17 cellular contexts compared by ENCODE assay signal in the genomic region with DNA sequence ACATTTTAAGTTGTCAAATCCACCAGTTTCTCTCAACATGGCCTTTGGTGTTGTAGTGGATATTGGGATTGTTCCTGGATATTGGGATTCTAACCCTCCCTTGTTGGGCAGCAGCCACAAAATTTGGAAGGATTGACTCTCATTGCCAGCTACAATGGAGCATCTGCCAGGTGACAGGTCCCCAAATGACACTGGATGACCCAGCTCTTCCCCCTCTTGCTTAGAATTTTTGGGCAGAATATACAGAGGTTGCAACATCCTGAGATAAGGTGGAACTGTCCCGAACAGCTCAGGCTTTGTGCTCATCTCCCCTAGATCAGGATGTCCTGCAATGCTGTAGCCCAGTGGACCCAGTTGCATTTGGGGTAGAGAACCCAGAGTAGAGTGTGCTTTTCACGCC. TPM values are rescaled to one million over a fixed set of nuclear protein-coding genes. Genes with fewer than 3 reads are reported as not detected.
DNase-seq lines count a peak whose midpoint lies in the region; ATAC-seq and TF ChIP-seq lines count a peak whose summit lies in the region.
"Had no signal": no experiment of that assay in that cellular context is flagged by ENCODE, and none has a peak within 500 bp of the region (broad histone marks: within the 10 kb centered on the region; RNA-seq: fewer than 3 reads in every experiment).

No MANE protein-coding gene starts in this region.

- H3K9me3 ChIP-seq in BLaER1 (peaks cover 29% of the 10 kb centered on the region), right lobe of liver (no peaks in the 10 kb centered on the region)

- H3K36me3 ChIP-seq in BLaER1 (peaks cover 10% of the 10 kb centered on the region; the same call in 1 of the 2 replicates), right lobe of liver (no peaks in the 10 kb centered on the region)

- peak overlapping the region; percentile 51 for H3K4me2 ChIP-seq in BLaER1

- peaks cover 5 to 16% (median 9%) of the 10 kb centered on the region in 7 donors for H3K9me3 Mint-ChIP-seq in CD14-positive monocyte
- H3K9me3 Mint-ChIP-seq in activated T-helper 17 cell treated with anti-CD3 and anti-CD28 coated beads, Interleukin-2, amount 50 U/mL, for 72 hours, result peaks cover 5% of the 10 kb centered on the region

- H3K27ac ChIP-seq in BLaER1 (no peak overlapping the region), right lobe of liver (peak overlapping the region in 1 of 3 donors; percentile 51)
- H3K27ac ChIP-seq: C4-2B had no signal

- no peaks in the 10 kb centered on the region for H4K20me1 ChIP-seq in BLaER1

- H3K4me1 ChIP-seq in BLaER1 (peaks cover 61% of the 10 kb centered on the region), right lobe of liver (peaks cover 0 to 64% (median 27%) of the 10 kb centered on the region in 4 donors)

- ATAC-seq in activated T-helper 17 cell treated with anti-CD3 and anti-CD28 coated beads, Interleukin-2, amount 50 U/mL, for 72 hours (replicated peaks), result no peak
- ATAC-seq in right lobe of liver (peak; percentile 7 to 46 (median 36)), HG02678 (IDR thresholded peaks at IDR 0.05; ENCODE audit: unreplicated experiment) (no peak)
- ATAC-seq: HCT116 had no signal

- no peak overlapping the region for H3K9ac ChIP-seq in BLaER1

- H3K36me3 Mint-ChIP-seq in CD14-positive monocyte, result peaks cover 5 to 8% of the 10 kb centered on the region in 2 donors
- H3K36me3 Mint-ChIP-seq in activated T-helper 17 cell treated with anti-CD3 and anti-CD28 coated beads, Interleukin-2, amount 50 U/mL, for 72 hours (ENCODE audit: low read depth), result peaks cover 32% of the 10 kb centered on the region

- in situ Hi-C loops in GM13977 (cut with MboI; ENCODE audit: low pct_unique_long_range_greater_than_20kb, low sequenced_read_pairs, unreplicated experiment), result no loop called here

- H3K4me3 ChIP-seq in BLaER1 (no peak overlapping the region), right lobe of liver (no peak overlapping the region)

- DNase-seq in CD14-positive monocyte (ENCODE audit: low spot score) (no peak), right lobe of liver (peak in 2 of 3 donors; percentile 17 to 78), NCI-H1048 (lab: John Stamatoyannopoulos, UW) (no peak), GM13977 (ENCODE audit: low spot score) (no peak)
- no peak for DNase-seq in activated naive CD4-positive, alpha-beta T cell treated with Interleukin-2 at 50 U/mL for 16 hours
- DNase-seq: CD4-positive, alpha-beta memory T cell; DMS79 treated with DMSO at 0.1 percent for 48 hours; GF-D8; GOT3; H7; HFFc6 had no signal

- no peaks in the 10 kb centered on the region for H3K27me3 ChIP-seq in BLaER1
- H3K27me3 ChIP-seq in right lobe of liver, result no peaks in the 10 kb centered on the region

- TF ChIP-seq CTCF in CD14-positive monocyte (IDR thresholded peaks at IDR 0.05) (no peak), right lobe of liver (IDR thresholded peaks at IDR 0.05) (no peak), GM13977 (IDR thresholded peaks at IDR 0.05; ENCODE audit: extremely low read depth, insufficient read depth, missing control alignments) (no peak)

- peaks cover 73% of the 10 kb centered on the region for H3K4me1 Mint-ChIP-seq in CD14-positive monocyte
- H3K4me1 Mint-ChIP-seq in activated T-helper 17 cell treated with anti-CD3 and anti-CD28 coated beads, Interleukin-2, amount 50 U/mL, for 72 hours, result peaks cover 24% of the 10 kb centered on the region

- no peak overlapping the region for H3K4me3 Mint-ChIP-seq in CD14-positive monocyte
- H3K4me3 Mint-ChIP-seq in activated T-helper 17 cell treated with anti-CD3 and anti-CD28 coated beads, Interleukin-2, amount 50 U/mL, for 72 hours, result no peak overlapping the region
- H3K4me3 Mint-ChIP-seq: B cell; CD4-positive, alpha-beta memory T cell; HFFc6 had no signal

- intact Hi-C loops in CD14-positive monocyte (cut with micrococcal nuclease) (no loop called here), right lobe of liver (cut with DNase I) (no loop called here)

- H3K27me3 Mint-ChIP-seq in CD14-positive monocyte (ENCODE audit: low read depth in 3 of 3), result peaks cover 0 to 5% (median 3%) of the 10 kb centered on the region in 3 donors
- no peaks in the 10 kb centered on the region for H3K27me3 Mint-ChIP-seq in activated T-helper 17 cell treated with anti-CD3 and anti-CD28 coated beads, Interleukin-2, amount 50 U/mL, for 72 hours
- H3K27me3 Mint-ChIP-seq: B cell; CD4-positive, alpha-beta memory T cell had no signal

- 28% methylated on average over 2 of the region's 2 CpGs for WGBS in right lobe of liver (ENCODE audit: insufficient coverage, low coverage, low lambda C conversion rate, missing lambda C conversion rate)

- peak overlapping the region; percentile 59 to 100 (median 92) for H3K27ac Mint-ChIP-seq in CD14-positive monocyte
- peak overlapping the region; percentile 26 for H3K27ac Mint-ChIP-seq in activated T-helper 17 cell treated with anti-CD3 and anti-CD28 coated beads, Interleukin-2, amount 50 U/mL, for 72 hours
- H3K27ac Mint-ChIP-seq: B cell, HFFc6 had no signal

- TF ChIP-seq POLR2A in right lobe of liver (IDR thresholded peaks at IDR 0.05), result no peak

RNA-seq across cellular contexts. Expression of a gene that starts 5.3 kb away (rescaled TPM):
- polyA plus RNA-seq in CD14-positive monocyte, result 10 to 100 TPM; 25.9 to 29.5 TPM
- 100 to 1,000 TPM in 1 of 2 donors, 10 to 100 TPM in 1; 52.4 to 108 TPM for total RNA-seq in activated T-helper 17 cell treated with anti-CD3 and anti-CD28 coated beads, Interleukin-2, amount 50 U/mL, for 72 hours
- total RNA-seq in right lobe of liver, result 10 to 100 TPM; 10.9 to 18.1 (median 14.0) TPM

RNA-seq across cellular contexts. Expression of a gene that starts 19.1 kb away (rescaled TPM):
- polyA plus RNA-seq in CD14-positive monocyte, result 10 to 100 TPM; 22.4 to 24.5 TPM
- total RNA-seq in activated T-helper 17 cell treated with anti-CD3 and anti-CD28 coated beads, Interleukin-2, amount 50 U/mL, for 72 hours, result 100 to 1,000 TPM in 1 of 2 donors, 10 to 100 TPM in 1; 90.7 to 124 TPM
- 10 to 100 TPM in 5 of 6 experiments, 1 to 10 TPM in 1; 9.6 to 27.5 (median 18.5) TPM for total RNA-seq in right lobe of liver

Comparison
In these comparisons a context has a peak if more than half of its experiments do, and no peak if none do; other contexts are left out.
1. DNase-seq: peak in right lobe of liver (2 of 3); none in CD14-positive monocyte (single experiment), activated naive CD4-positive, alpha-beta T cell treated with Interleukin-2 at 50 U/mL for 16 hours (single experiment), NCI-H1048 (single experiment) and GM13977 (single experiment).
2. ATAC-seq: peak in right lobe of liver (4 of 4); none in activated T-helper 17 cell treated with anti-CD3 and anti-CD28 coated beads, Interleukin-2, amount 50 U/mL, for 72 hours (single experiment) and HG02678 (single experiment).